Comparison of ENCODE assay signal across 16 cellular contexts in the genomic region with DNA sequence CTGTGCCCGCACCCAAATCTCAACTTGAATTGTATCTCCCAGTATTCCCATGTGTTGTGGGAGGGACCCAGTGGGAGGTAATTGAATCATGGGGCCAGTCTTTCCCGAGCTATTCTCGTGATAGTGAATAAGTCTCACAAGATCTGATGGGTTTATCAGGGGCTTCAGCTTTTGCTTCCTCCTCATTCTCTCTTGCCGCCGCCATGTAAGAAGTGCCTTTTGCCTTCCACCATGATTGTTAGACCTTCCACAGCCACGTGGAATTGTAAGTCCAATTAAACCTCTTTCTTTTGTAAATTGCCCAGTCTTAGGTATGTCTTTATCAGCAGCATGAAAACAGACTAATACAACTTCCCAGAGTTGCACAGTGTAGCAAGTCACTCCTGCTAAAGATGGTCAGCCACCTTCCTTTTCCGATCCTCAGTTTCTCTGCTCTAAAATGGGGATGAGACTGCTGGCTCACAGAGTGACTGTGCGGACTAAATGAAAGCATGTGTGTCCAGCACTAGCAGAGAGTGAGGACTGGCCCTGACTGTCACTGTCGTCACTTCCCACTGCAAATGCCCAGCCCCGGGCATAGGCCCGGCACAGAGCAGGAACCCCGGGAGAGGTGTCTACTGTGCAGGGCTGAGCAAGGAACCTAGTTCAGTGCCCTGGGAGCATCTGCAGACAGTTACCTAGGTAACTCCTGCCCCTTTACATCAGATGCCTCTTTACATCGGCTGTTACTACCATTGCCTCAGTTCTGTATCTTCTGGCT. TPM values are rescaled to one million over a fixed set of nuclear protein-coding genes. Genes with fewer than 3 reads are reported as not detected.
DNase-seq lines count a peak whose midpoint lies in the region; ATAC-seq, FAIRE-seq and TF ChIP-seq lines count a peak whose summit lies in the region.
"Had no signal": no experiment of that assay in that cellular context is flagged by ENCODE, and none has a peak within 500 bp of the region (broad histone marks: within the 10 kb centered on the region; RNA-seq: fewer than 3 reads in every experiment).

No MANE protein-coding gene starts in this region.

- no peak overlapping the region for H3K27ac ChIP-seq in GM23338 (ENCODE audit: low read depth)
- H3K27ac ChIP-seq in brain microvascular endothelial cell: peak overlapping the region; percentile 72
- peak overlapping the region; percentile 77 for H3K27ac ChIP-seq in HepG2 (ENCODE audit: extremely low read length, insufficient read depth, low read length)
- H3K27ac ChIP-seq in suprapubic skin: peak overlapping the region; percentile 63
- H3K27ac ChIP-seq: HL-60 had no signal

- no TSS peak for BruUV-seq in HepG2 (replicated peaks; lab: Mats Ljungman, UMichigan)

- CTCF ChIA-PET in HepG2 (lab: Yijun Ruan, JAX; ENCODE audit: low intra/inter-chr PET ratio, low total read pairs): no interaction called here
- CTCF ChIA-PET in activated CD8-positive, alpha-beta memory T cell treated with anti-CD3 and anti-CD28 coated beads, Interleukin-2, amount 10 ng/mL, durations not matched to agents 7 days and 5 days (lab: Charles Lee): interaction anchor here (1.3 to 2.0 kb wide), 2 partner anchors 71 to 127 kb away, joined by 5 to 6 read pairs; no protein-coding TSS in a partner anchor

- no peak overlapping the region for H2AFZ ChIP-seq in GM23338
- no peak overlapping the region for H2AFZ ChIP-seq in HepG2 (ENCODE audit: low read length)

- H3K4me3 Mint-ChIP-seq in GM23338: no peak overlapping the region
- H3K4me3 Mint-ChIP-seq in activated CD8-positive, alpha-beta memory T cell treated with anti-CD3 and anti-CD28 coated beads, Interleukin-2, amount 10 ng/mL, durations not matched to agents 7 days and 5 days: no peak overlapping the region
- H3K4me3 Mint-ChIP-seq: CD4-positive, alpha-beta memory T cell; dendritic cell treated with granulocyte-macrophage colony-stimulating factor and Interleukin-4, amounts not matched to agents 40 ng/mL and 50 ng/mL, for 4 days had no signal

- WGBS in HepG2 (ENCODE audit: low lambda C conversion rate): 82% methylated on average over 12 of the region's 13 CpGs
- WGBS in suprapubic skin: 71% methylated on average over 12 of the region's 13 CpGs

- FAIRE-seq in HepG2 (lab: Jason Lieb, UNC): no peak
- FAIRE-seq: G401.6 had no signal

- H4K20me1 ChIP-seq in GM23338 (replicated peaks; ENCODE audit: insufficient read depth) (peaks cover 15% of the 10 kb centered on the region; the same call in 1 of the 2 replicates), HepG2 (ENCODE audit: insufficient read depth, low read length) (peaks cover 35% of the 10 kb centered on the region)

- H3K9me3 Mint-ChIP-seq in GM23338: peaks cover 31% of the 10 kb centered on the region
- no peaks in the 10 kb centered on the region for H3K9me3 Mint-ChIP-seq in activated CD8-positive, alpha-beta memory T cell treated with anti-CD3 and anti-CD28 coated beads, Interleukin-2, amount 10 ng/mL, durations not matched to agents 7 days and 5 days (ENCODE audit: low read depth)
- H3K9me3 Mint-ChIP-seq: CD4-positive, alpha-beta memory T cell; dendritic cell treated with granulocyte-macrophage colony-stimulating factor and Interleukin-4, amounts not matched to agents 40 ng/mL and 50 ng/mL, for 4 days had no signal

- no peaks in the 10 kb centered on the region for H3K9me2 ChIP-seq in GM23338 (ENCODE audit: insufficient read depth)

- H3K79me2 ChIP-seq in GM23338 (replicated peaks; ENCODE audit: insufficient read depth) (peaks cover 70% of the 10 kb centered on the region), HepG2 (ENCODE audit: insufficient read depth, low read length) (peaks cover 72% of the 10 kb centered on the region)

- TF ChIP-seq EP300 in HepG2 (IDR thresholded peaks at IDR 0.05; ENCODE audit: low read depth in 2 of 2, low read length in 2 of 2) (no peak), HepG2 (CRISPR knock-in tag; IDR thresholded peaks at IDR 0.05; ENCODE audit: borderline replicate concordance) (no peak), suprapubic skin (IDR thresholded peaks at IDR 0.05) (no peak)

- H3K9me3 ChIP-seq in HepG2 (ENCODE audit: low read length) (no peaks in the 10 kb centered on the region), suprapubic skin (no peaks in the 10 kb centered on the region)

- no peak overlapping the region; the same call in 1 of the 2 replicates for H3K9ac ChIP-seq in HepG2 (ENCODE audit: insufficient read depth, low read depth, low read length)

- in situ Hi-C loops in brain microvascular endothelial cell (cut with HindIII; ENCODE audit: low pct_ligation_motif_present, low sequenced_read_pairs): no loop called here
- in situ Hi-C loops in HepG2 (cut with HindIII; ENCODE audit: extremely low pct_ligation_motif_present, low pct_unique_long_range_greater_than_20kb): loop anchor here (10.0 kb wide), 1 partner anchor 48 kb away; no protein-coding TSS in a partner anchor

- peaks cover 55% of the 10 kb centered on the region for H3K36me3 Mint-ChIP-seq in GM23338 (ENCODE audit: low read depth)
- no peaks in the 10 kb centered on the region for H3K36me3 Mint-ChIP-seq in activated CD8-positive, alpha-beta memory T cell treated with anti-CD3 and anti-CD28 coated beads, Interleukin-2, amount 10 ng/mL, durations not matched to agents 7 days and 5 days
- H3K36me3 Mint-ChIP-seq: CD4-positive, alpha-beta memory T cell had no signal

- TF ChIP-seq CTCF in GM23338 (conservative IDR thresholded peaks at IDR 0.05; ENCODE audit: low read depth in 2 of 2) (no peak), brain microvascular endothelial cell (IDR thresholded peaks at IDR 0.05; ENCODE audit: low read depth, low read length, missing control alignments) (no peak), HepG2 (CRISPR knock-in tag; IDR thresholded peaks at IDR 0.05) (no peak), suprapubic skin (IDR thresholded peaks at IDR 0.05) (no peak)

- peak overlapping the region; percentile 48; the same call in 1 of the 2 replicates for H3K4me2 ChIP-seq in GM23338
- H3K4me2 ChIP-seq in HepG2 (ENCODE audit: low read depth, low read length): peak overlapping the region; percentile 71

- no peaks in the 10 kb centered on the region for H3K27me3 ChIP-seq in GM23338 (ENCODE audit: insufficient read depth)
- no peaks in the 10 kb centered on the region for H3K27me3 ChIP-seq in brain microvascular endothelial cell (replicated peaks)
- no peaks in the 10 kb centered on the region for H3K27me3 ChIP-seq in HepG2 (ENCODE audit: control insufficient read depth in 1 of 2, insufficient read depth in 2 of 2, low read length in 2 of 2)
- no peaks in the 10 kb centered on the region for H3K27me3 ChIP-seq in suprapubic skin

- ATAC-seq in GM23338 (no peak), HepG2 (peak; percentile 3; the same call in 2 of the 3 replicates)
- ATAC-seq in activated CD8-positive, alpha-beta memory T cell treated with anti-CD3 and anti-CD28 coated beads, Interleukin-2, amount 10 ng/mL, durations not matched to agents 7 days and 5 days: no peak

- POLR2A ChIA-PET in HepG2 (lab: Yijun Ruan, JAX): interaction anchor here (1.0 to 1.6 kb wide), 6 partner anchors 9 to 24 kb away, joined by 3 to 8 read pairs (median 4); partner anchors contain the start of gene TSKU

- TF ChIP-seq POLR2A in HepG2 (IDR thresholded peaks at IDR 0.05; ENCODE audit: insufficient read depth in 1 of 2, low read depth in 2 of 2, low read length in 2 of 2) (no peak), suprapubic skin (IDR thresholded peaks at IDR 0.05) (no peak)

- intact Hi-C loops in HepG2 (cut with micrococcal nuclease; ENCODE audit: unreplicated experiment): loop anchor here (1.0 kb wide), 1 partner anchor 7 kb away; no protein-coding TSS in a partner anchor

- no peak overlapping the region for H3K27ac Mint-ChIP-seq in GM23338
- no peak overlapping the region for H3K27ac Mint-ChIP-seq in activated CD8-positive, alpha-beta memory T cell treated with anti-CD3 and anti-CD28 coated beads, Interleukin-2, amount 10 ng/mL, durations not matched to agents 7 days and 5 days
- H3K27ac Mint-ChIP-seq: CD4-positive, alpha-beta memory T cell; dendritic cell treated with granulocyte-macrophage colony-stimulating factor and Interleukin-4, amounts not matched to agents 40 ng/mL and 50 ng/mL, for 4 days had no signal

- H3K27me3 Mint-ChIP-seq in GM23338 (ENCODE audit: insufficient read depth, low read depth, poor library complexity): peaks cover 6% of the 10 kb centered on the region
- H3K27me3 Mint-ChIP-seq in activated CD8-positive, alpha-beta memory T cell treated with anti-CD3 and anti-CD28 coated beads, Interleukin-2, amount 10 ng/mL, durations not matched to agents 7 days and 5 days: peaks cover 12% of the 10 kb centered on the region

- H3K36me3 ChIP-seq in GM23338 (ENCODE audit: insufficient read depth) (peaks cover 5% of the 10 kb centered on the region; the same call in 1 of the 2 replicates), brain microvascular endothelial cell (replicated peaks) (peaks cover 14% of the 10 kb centered on the region), HepG2 (replicated peaks in 1 of 2; ENCODE audit: control insufficient read depth in 1 of 2, insufficient read depth in 2 of 2, low read length in 2 of 2) (peaks cover 0 to 23% of the 10 kb centered on the region in 2 experiments; a peak in 3 of 5 replicates), suprapubic skin (peaks cover 23% of the 10 kb centered on the region)

- H3F3A ChIP-seq in GM23338 (replicated peaks; ENCODE audit: low read depth): no peaks in the 10 kb centered on the region

- peaks cover 14% of the 10 kb centered on the region for H3K4me1 ChIP-seq in GM23338 (ENCODE audit: insufficient read depth)
- H3K4me1 ChIP-seq in HepG2 (ENCODE audit: insufficient read depth, low read length): peaks cover 76% of the 10 kb centered on the region
- H3K4me1 ChIP-seq in suprapubic skin: peaks cover 97% of the 10 kb centered on the region

- peaks cover 46% of the 10 kb centered on the region for H3K4me1 Mint-ChIP-seq in GM23338
- H3K4me1 Mint-ChIP-seq in activated CD8-positive, alpha-beta memory T cell treated with anti-CD3 and anti-CD28 coated beads, Interleukin-2, amount 10 ng/mL, durations not matched to agents 7 days and 5 days: no peaks in the 10 kb centered on the region
- H3K4me1 Mint-ChIP-seq: CD4-positive, alpha-beta memory T cell had no signal

- TF ChIP-seq RAD21 in HepG2 (CRISPR knock-in tag; IDR thresholded peaks at IDR 0.05): no peak

- H3K4me3 ChIP-seq in GM23338 (no peak overlapping the region), brain microvascular endothelial cell (ENCODE audit: low read depth, low read length) (no peak overlapping the region), HepG2 (replicated peaks in 1 of 3; ENCODE audit: insufficient read depth in 1 of 3, low read depth in 2 of 3, low read length in 3 of 3) (peak overlapping the region in 1 of 3 experiments; percentile 44; a peak in 2 of 6 replicates), suprapubic skin (no peak overlapping the region)

- DNase-seq in GM23338 (ENCODE audit: low spot score): no peak
- no peak for DNase-seq in brain microvascular endothelial cell
- no peak for DNase-seq in HepG2 (ENCODE audit: low spot score)
- DNase-seq in suprapubic skin (ENCODE audit: low spot score in 2 of 2): peak in 1 of 2 donors; percentile 61
- DNase-seq in stimulated activated CD4-positive, alpha-beta T cell treated with anti-CD3 and anti-CD28 coated beads, Interleukin-15, amount 100 ng/mL, for 24 hours: no peak
- no peak for DNase-seq in NCI-H2107 (lab: John Stamatoyannopoulos, UW)
- no peak for DNase-seq in activated CD8-positive, alpha-beta memory T cell treated with anti-CD3 and anti-CD28 coated beads, Interleukin-2, amount 10 ng/mL, durations not matched to agents 7 days and 5 days
- no peak for DNase-seq in HPDE6-E6E7 (ENCODE audit: extremely low spot score)
- DNase-seq: activated CD4-positive, alpha-beta T cell treated with anti-CD3 and anti-CD28 coated beads, Interleukin-2, amount 50 U/mL, for 1 hour; amniotic stem cell; CD4-positive, alpha-beta memory T cell; midbrain; NCI-H1694 had no signal

RNA-seq across cellular contexts. Expression of gene TSKU, which starts 9.5 kb away (rescaled TPM):
- 31.1 and 33.8 TPM in 2 replicates for total RNA-seq in GM23338 (2014; rRNA removed; shearing (Covaris generic))
- polyA plus RNA-seq in GM23338 (2016; fragmentation: Nextera tagmentation; extraction: Ambion mirVana): 9.0 and 11.7 TPM in 2 replicates
- 11.9 and 21.4 TPM in 2 replicates for total RNA-seq in HepG2 (2016; rRNA removed; fragmentation: Illumina TruSeq; extraction: Trizol)
- total RNA-seq in HepG2 (2016; cell fraction: cytosol; rRNA removed; fragmentation: Illumina TruSeq; extraction: Trizol; ENCODE audit: low read depth): 7.5 TPM in 2 replicates
- 10.8 and 20.0 TPM in 2 replicates for total RNA-seq in HepG2 (2016; cell fraction: insoluble cytoplasmic fraction; rRNA removed; fragmentation: Illumina TruSeq; extraction: Trizol)
- total RNA-seq in HepG2 (2016; cell fraction: membrane; rRNA removed; fragmentation: Illumina TruSeq; extraction: Trizol): 20.4 and 22.9 TPM in 2 replicates
- 19.5 and 22.7 TPM in 2 replicates for total RNA-seq in HepG2 (2016; cell fraction: nucleus; rRNA removed; fragmentation: Illumina TruSeq; extraction: Trizol)
- polyA plus RNA-seq in HepG2 (2011; rRNA removed): 20.3 and 27.9 TPM in 2 replicates
- 17.7 and 23.1 TPM in 2 replicates for polyA plus RNA-seq in HepG2 (2011; cell fraction: cytosol; rRNA removed)
- polyA plus RNA-seq in HepG2 (2011; cell fraction: nucleus; rRNA removed): 18.1 and 21.0 TPM in 2 replicates
- polyA plus RNA-seq in HepG2 (2012): 12.6 and 19.6 TPM in 2 replicates
- 8.7 and 9.4 TPM in 2 replicates for polyA plus RNA-seq in HepG2 (2016; cell fraction: cytosol; fragmentation: Illumina TruSeq; extraction: Trizol; ENCODE audit: low read depth)
- polyA plus RNA-seq in HepG2 (2016; cell fraction: insoluble cytoplasmic fraction; fragmentation: Illumina TruSeq; extraction: Trizol; ENCODE audit: low read depth): 14.2 and 18.9 TPM in 2 replicates
- 23.1 and 23.6 TPM in 2 replicates for polyA plus RNA-seq in HepG2 (2016; cell fraction: membrane; fragmentation: Illumina TruSeq; extraction: Trizol; ENCODE audit: low read depth)
- polyA plus RNA-seq in HepG2 (2016; cell fraction: nucleus; fragmentation: Illumina TruSeq; extraction: Trizol; ENCODE audit: insufficient read depth, low read depth): 30.1 and 34.2 TPM in 2 replicates
- polyA minus RNA-seq in HepG2 (2011; rRNA and poly(A)+ RNA removed; ENCODE audit: low replicate concordance): 66.3 and 74.4 TPM in 2 replicates
- polyA minus RNA-seq in HepG2 (2011; cell fraction: cytosol; rRNA and poly(A)+ RNA removed): 16.7 and 18.5 TPM in 2 replicates
- polyA minus RNA-seq in HepG2 (2011; cell fraction: nucleus; rRNA and poly(A)+ RNA removed): 11.3 and 15.5 TPM in 2 replicates
- total RNA-seq in suprapubic skin: 100 to 1,000 TPM in 3 of 4 donors, 10 to 100 TPM in 1; 85.5 to 155 (median 128) TPM
- total RNA-seq in activated CD8-positive, alpha-beta memory T cell treated with anti-CD3 and anti-CD28 coated beads, Interleukin-2, amount 10 ng/mL, durations not matched to agents 7 days and 5 days: 1 to 10 TPM in 1 of 2 experiments, under 1 TPM in 1; 0.35 to 1.5 TPM
- total RNA-seq: CD4-positive, alpha-beta memory T cell had no signal
